In genomic region chr5:37696190-37697021, GRCh38 we compare ENCODE assay signal across 11 cellular contexts.
DNase-seq lines count a peak whose midpoint lies in the region; ATAC-seq, FAIRE-seq and TF ChIP-seq lines count a peak whose summit lies in the region.
"Had no signal": no experiment of that assay in that cellular context is flagged by ENCODE, and none has a peak within 500 bp of the region (broad histone marks: within the 10 kb centered on the region; RNA-seq: fewer than 3 reads in every experiment).

No MANE protein-coding gene starts in this region.

- RAD21 ChIA-PET in HCT116 (lab: Charles Lee; ENCODE audit: low non-redundant PET in 1 of 2, low total read pairs in 2 of 2, uncharacterized antibody in 2 of 2, unreplicated experiment in 2 of 2): no interaction called here

- H3K4me1 ChIP-seq in HCT116 (ENCODE audit: control insufficient read depth in 1 of 2, insufficient read depth in 2 of 2, low read length in 2 of 2) (peaks cover 18 to 24% of the 10 kb centered on the region in 2 experiments), kidney (ENCODE audit: control insufficient read depth in 1 of 2, insufficient read depth in 1 of 2, low read depth in 1 of 2, low read length in 2 of 2) (no peaks in the 10 kb centered on the region)
- H3K4me1 ChIP-seq: BE2C had no signal

- TF ChIP-seq POLR2A in HCT116 (IDR thresholded peaks at IDR 0.05; ENCODE audit: borderline replicate concordance, extremely low read depth, insufficient read depth, insufficient read length): no peak

- H3K9me3 ChIP-seq in HCT116 (ENCODE audit: control insufficient read depth in 1 of 2, insufficient read depth in 1 of 2, low read depth in 1 of 2, low read length in 2 of 2) (no peaks in the 10 kb centered on the region), kidney (ENCODE audit: control insufficient read depth in 1 of 2, low read length in 2 of 2) (peaks cover 0 to 4% of the 10 kb centered on the region in 2 donors)
- H3K9me3 ChIP-seq: BE2C, ovary had no signal

- H3K4me3 ChIP-seq in HCT116 (replicated peaks in 1 of 2; ENCODE audit: low read depth in 1 of 2, low read length in 2 of 2) (peak overlapping the region in 1 of 2 experiments; percentile 23; a peak in 2 of 4 replicates), kidney (ENCODE audit: low read length in 2 of 2) (no peak overlapping the region)
- H3K4me3 ChIP-seq: ovary had no signal

- CTCF ChIA-PET in HCT116 (lab: Charles Lee): interaction anchor here (0.8 to 0.9 kb wide), 2 partner anchors 283 to 317 kb away, joined by 3 read pairs; partner anchors contain the start of gene WDR70
- CTCF ChIA-PET in RWPE1 (lab: Yijun Ruan, JAX): no interaction called here

- ATAC-seq in HCT116 (peak; percentile 91), GM21576 (IDR thresholded peaks at IDR 0.05; ENCODE audit: unreplicated experiment) (no peak), HG03432 (IDR thresholded peaks at IDR 0.05; ENCODE audit: unreplicated experiment) (no peak)

- H3K4me2 ChIP-seq in HCT116 (ENCODE audit: low read length): peak overlapping the region; percentile 66

- peak overlapping the region; percentile 59 for H3K27ac ChIP-seq in HCT116 (ENCODE audit: low read depth, low read length)
- no peak overlapping the region; the same call in 1 of the 2 replicates for H3K27ac ChIP-seq in RWPE1
- no peak overlapping the region for H3K27ac ChIP-seq in kidney (ENCODE audit: low read depth in 2 of 2, low read length in 2 of 2)
- H3K27ac ChIP-seq: ovary had no signal

- intact Hi-C loops in HCT116 (cut with micrococcal nuclease): no loop called here
- intact Hi-C loops in kidney (cut with DNase I): no loop called here

- H4K20me1 ChIP-seq in HCT116 (ENCODE audit: insufficient read depth): no peaks in the 10 kb centered on the region

- H2AFZ ChIP-seq in HCT116 (ENCODE audit: low read depth, low read length, poor library complexity, severe bottlenecking): no peak overlapping the region

- TF ChIP-seq CTCF in HCT116 (IDR thresholded peaks at IDR 0.05 in 2 of 3, conservative IDR thresholded peaks at IDR 0.05 in 1 of 3; ENCODE audit: borderline replicate concordance in 1 of 3, insufficient read depth in 1 of 3, low read depth in 2 of 3, low read length in 2 of 3) (peak in 1 of 3 experiments; percentile 29; a peak in 2 of 6 replicates), RWPE1 (conservative IDR thresholded peaks at IDR 0.05; ENCODE audit: low read depth) (no peak), kidney (IDR thresholded peaks at IDR 0.05; ENCODE audit: borderline replicate concordance, extremely low read depth, insufficient read depth) (no peak)

- no peaks in the 10 kb centered on the region for H3K79me2 ChIP-seq in HCT116 (ENCODE audit: insufficient read depth, low read length)

- no peaks in the 10 kb centered on the region for H3K27me3 ChIP-seq in HCT116 (ENCODE audit: insufficient read depth, low read length)
- H3K27me3 ChIP-seq: BE2C, ovary had no signal

- H3K36me3 ChIP-seq in HCT116 (ENCODE audit: control insufficient read depth in 1 of 2, insufficient read depth in 2 of 2, low read length in 2 of 2) (no peaks in the 10 kb centered on the region), kidney (ENCODE audit: control insufficient read depth in 1 of 2, insufficient read depth in 2 of 2, low read length in 2 of 2) (no peaks in the 10 kb centered on the region)
- H3K36me3 ChIP-seq: BE2C, ovary had no signal

- TF ChIP-seq RAD21 in HCT116 (IDR thresholded peaks at IDR 0.05; ENCODE audit: low read depth): peak; percentile 16; the same call in 1 of the 2 replicates

- peak; percentile 42 for DNase-seq in A172 (ENCODE audit: low spot score)
- peak; percentile 78 for DNase-seq in HCT116 (ENCODE audit: low read depth, low spot score)
- DNase-seq in RWPE1 (ENCODE audit: low spot score): peak; percentile 81
- peak; percentile 85 for DNase-seq in glomerular visceral epithelial cell (ENCODE audit: extremely low spot score)
- no peak for DNase-seq in kidney
- no peak for DNase-seq in DMS153 treated with DMSO at 0.1 percent for 48 hours (lab: John Stamatoyannopoulos, UW; ENCODE audit: unreplicated experiment)
- DNase-seq: BE2C, NCI-H187 treated with DMSO at 0.1 percent for 48 hours, ovary had no signal

- H3K9me2 ChIP-seq in HCT116 (ENCODE audit: insufficient read depth): no peaks in the 10 kb centered on the region

- no TSS peak for BruUV-seq in HCT116 (replicated peaks; lab: Mats Ljungman, UMichigan)

- POLR2A ChIA-PET in HCT116 (lab: Charles Lee) (no interaction called here), RWPE1 (lab: Yijun Ruan, JAX; ENCODE audit: low non-redundant PET) (interaction anchor here (0.6 kb wide), 1 partner anchor 8 kb away, joined by 4 read pairs; no protein-coding TSS in a partner anchor)

- H3K9ac ChIP-seq in HCT116 (ENCODE audit: low read length) (0 out of 2 replicates have a peak overlapping the region, but pooled peaks have one; percentile 8), kidney (ENCODE audit: low read length in 2 of 2) (no peak overlapping the region)

- no peak for FAIRE-seq in kidney (lab: Jason Lieb, UNC)

TF ChIP-seq in HCT116, 20 proteins besides CTCF, POLR2A, EP300 and RAD21 (continues in another document):
- TF ChIP-seq ZNF274 (IDR thresholded peaks at IDR 0.05; ENCODE audit: low read depth, low read length) (no peak), JUND (IDR thresholded peaks at IDR 0.05) (peak; percentile 73), CEBPB (IDR thresholded peaks at IDR 0.05; ENCODE audit: low read depth) (peak; percentile 81), TCF7L2 (IDR thresholded peaks at IDR 0.05; ENCODE audit: borderline replicate concordance, extremely low read depth, insufficient read depth, insufficient read length) (no peak), FOSL1 (IDR thresholded peaks at IDR 0.05; ENCODE audit: low read depth) (peak; percentile 85), MAX (IDR thresholded peaks at IDR 0.05) (peak; percentile 70), SRF (IDR thresholded peaks at IDR 0.05; ENCODE audit: low read depth) (peak; percentile 76), POLR2AphosphoS5 (IDR thresholded peaks at IDR 0.05; ENCODE audit: low read depth, low read length) (no peak), EZH2phosphoT487 (IDR thresholded peaks at IDR 0.05; ENCODE audit: borderline replicate concordance) (no peak), YY1 (IDR thresholded peaks at IDR 0.05; ENCODE audit: extremely low read depth, insufficient replicate concordance, low read depth, low read length) (no peak), SIN3A (IDR thresholded peaks at IDR 0.05; ENCODE audit: low read depth) (peak; percentile 72), EGR1 (IDR thresholded peaks at IDR 0.05; ENCODE audit: low read depth) (no peak), ELF1 (IDR thresholded peaks at IDR 0.05; ENCODE audit: borderline replicate concordance, low read depth) (no peak), SP1 (IDR thresholded peaks at IDR 0.05; ENCODE audit: low read depth) (peak; percentile 75), EZH2 (IDR thresholded peaks at IDR 0.05) (no peak), ZFX (IDR thresholded peaks at IDR 0.05) (no peak)
- TF ChIP-seq, protein P1, sequence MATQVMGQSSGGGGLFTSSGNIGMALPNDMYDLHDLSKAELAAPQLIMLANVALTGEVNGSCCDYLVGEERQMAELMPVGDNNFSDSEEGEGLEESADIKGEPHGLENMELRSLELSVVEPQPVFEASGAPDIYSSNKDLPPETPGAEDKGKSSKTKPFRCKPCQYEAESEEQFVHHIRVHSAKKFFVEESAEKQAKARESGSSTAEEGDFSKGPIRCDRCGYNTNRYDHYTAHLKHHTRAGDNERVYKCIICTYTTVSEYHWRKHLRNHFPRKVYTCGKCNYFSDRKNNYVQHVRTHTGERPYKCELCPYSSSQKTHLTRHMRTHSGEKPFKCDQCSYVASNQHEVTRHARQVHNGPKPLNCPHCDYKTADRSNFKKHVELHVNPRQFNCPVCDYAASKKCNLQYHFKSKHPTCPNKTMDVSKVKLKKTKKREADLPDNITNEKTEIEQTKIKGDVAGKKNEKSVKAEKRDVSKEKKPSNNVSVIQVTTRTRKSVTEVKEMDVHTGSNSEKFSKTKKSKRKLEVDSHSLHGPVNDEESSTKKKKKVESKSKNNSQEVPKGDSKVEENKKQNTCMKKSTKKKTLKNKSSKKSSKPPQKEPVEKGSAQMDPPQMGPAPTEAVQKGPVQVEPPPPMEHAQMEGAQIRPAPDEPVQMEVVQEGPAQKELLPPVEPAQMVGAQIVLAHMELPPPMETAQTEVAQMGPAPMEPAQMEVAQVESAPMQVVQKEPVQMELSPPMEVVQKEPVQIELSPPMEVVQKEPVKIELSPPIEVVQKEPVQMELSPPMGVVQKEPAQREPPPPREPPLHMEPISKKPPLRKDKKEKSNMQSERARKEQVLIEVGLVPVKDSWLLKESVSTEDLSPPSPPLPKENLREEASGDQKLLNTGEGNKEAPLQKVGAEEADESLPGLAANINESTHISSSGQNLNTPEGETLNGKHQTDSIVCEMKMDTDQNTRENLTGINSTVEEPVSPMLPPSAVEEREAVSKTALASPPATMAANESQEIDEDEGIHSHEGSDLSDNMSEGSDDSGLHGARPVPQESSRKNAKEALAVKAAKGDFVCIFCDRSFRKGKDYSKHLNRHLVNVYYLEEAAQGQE (IDR thresholded peaks at IDR 0.05; ENCODE audit: low read depth): no peak
- TF ChIP-seq, protein P2, sequence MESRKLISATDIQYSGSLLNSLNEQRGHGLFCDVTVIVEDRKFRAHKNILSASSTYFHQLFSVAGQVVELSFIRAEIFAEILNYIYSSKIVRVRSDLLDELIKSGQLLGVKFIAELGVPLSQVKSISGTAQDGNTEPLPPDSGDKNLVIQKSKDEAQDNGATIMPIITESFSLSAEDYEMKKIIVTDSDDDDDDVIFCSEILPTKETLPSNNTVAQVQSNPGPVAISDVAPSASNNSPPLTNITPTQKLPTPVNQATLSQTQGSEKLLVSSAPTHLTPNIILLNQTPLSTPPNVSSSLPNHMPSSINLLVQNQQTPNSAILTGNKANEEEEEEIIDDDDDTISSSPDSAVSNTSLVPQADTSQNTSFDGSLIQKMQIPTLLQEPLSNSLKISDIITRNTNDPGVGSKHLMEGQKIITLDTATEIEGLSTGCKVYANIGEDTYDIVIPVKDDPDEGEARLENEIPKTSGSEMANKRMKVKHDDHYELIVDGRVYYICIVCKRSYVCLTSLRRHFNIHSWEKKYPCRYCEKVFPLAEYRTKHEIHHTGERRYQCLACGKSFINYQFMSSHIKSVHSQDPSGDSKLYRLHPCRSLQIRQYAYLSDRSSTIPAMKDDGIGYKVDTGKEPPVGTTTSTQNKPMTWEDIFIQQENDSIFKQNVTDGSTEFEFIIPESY (IDR thresholded peaks at IDR 0.05; ENCODE audit: extremely low read depth, insufficient replicate concordance, low read length): no peak
- TF ChIP-seq, protein P3, sequence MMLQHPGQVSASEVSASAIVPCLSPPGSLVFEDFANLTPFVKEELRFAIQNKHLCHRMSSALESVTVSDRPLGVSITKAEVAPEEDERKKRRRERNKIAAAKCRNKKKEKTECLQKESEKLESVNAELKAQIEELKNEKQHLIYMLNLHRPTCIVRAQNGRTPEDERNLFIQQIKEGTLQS (IDR thresholded peaks at IDR 0.05): no peak

Comparison
In these comparisons a context has a peak if more than half of its experiments do, and no peak if none do; other contexts are left out.
1. DNase-seq: peak in A172 (single experiment), HCT116 (single experiment), RWPE1 (single experiment) and glomerular visceral epithelial cell (single experiment); none in kidney (single experiment) and DMS153 treated with DMSO at 0.1 percent for 48 hours (single experiment).